In genomic region chr6:40689181-40689580, GRCh38 we compare ENCODE assay signal across 23 cellular contexts.
"Had no signal": no experiment of that assay in that cellular context is flagged by ENCODE, and none has a peak within 500 bp of the region (broad histone marks: within the 10 kb centered on the region; RNA-seq: fewer than 3 reads in every experiment).

No MANE protein-coding gene starts in this region.

- H3K4me3 ChIP-seq: coronary artery, dorsolateral prefrontal cortex had no signal

- H3K36me3 ChIP-seq: brain microvascular endothelial cell had no signal

- H3K27ac ChIP-seq: brain microvascular endothelial cell, coronary artery, dorsolateral prefrontal cortex had no signal

- H3K27me3 ChIP-seq: brain microvascular endothelial cell had no signal

- DNase-seq: activated CD4-positive, alpha-beta T cell treated with anti-CD3 and anti-CD28 coated beads for 48 hours; activated CD4-positive, alpha-beta T cell treated with anti-CD3 and anti-CD28 coated beads, Interleukin-2, amount 50 U/mL, for 1 hour; activated CD4-positive, alpha-beta T cell treated with anti-CD3 and anti-CD28 coated beads, Interleukin-2, amount 50 U/mL, for 48 hours; activated CD8-positive, alpha-beta memory T cell treated with anti-CD3 and anti-CD28 coated beads for 24 hours; activated CD8-positive, alpha-beta T cell treated with anti-CD3 and anti-CD28 coated beads for 36 hours; activated effector memory CD4-positive, alpha-beta T cell treated with Interleukin-2 at 50 U/mL for 16 hours; activated gamma-delta T cell treated with Interleukin-2 at 50 U/mL for 16 hours; activated naive CD4-positive, alpha-beta T cell treated with anti-CD3 and anti-CD28 coated beads, Interleukin-2, amount 50 U/mL, for 16 hours; activated naive CD4-positive, alpha-beta T cell treated with Interleukin-2 at 50 U/mL for 16 hours; activated T-cell treated with anti-CD3 and anti-CD28 coated beads, Interleukin-2, amount 50 U/mL, for 4 hours; amniotic stem cell; anterior cingulate cortex; brain microvascular endothelial cell; dorsolateral prefrontal cortex; effector memory CD4-positive, alpha-beta T cell; endodermal cell; foreskin fibroblast; head of caudate nucleus; hippocampal formation had no signal

- ATAC-seq: activated CD8-positive, alpha-beta T cell treated with anti-CD3 and anti-CD28 coated beads for 36 hours; activated T-cell treated with anti-CD3 and anti-CD28 coated beads, Interleukin-2, amount 50 U/mL, for 4 hours; activated T-helper 17 cell treated with anti-CD3 and anti-CD28 coated beads, Interleukin-2, amount 50 U/mL, for 72 hours; esophagus mucosa; WTC11 had no signal
